In the genomic region with DNA sequence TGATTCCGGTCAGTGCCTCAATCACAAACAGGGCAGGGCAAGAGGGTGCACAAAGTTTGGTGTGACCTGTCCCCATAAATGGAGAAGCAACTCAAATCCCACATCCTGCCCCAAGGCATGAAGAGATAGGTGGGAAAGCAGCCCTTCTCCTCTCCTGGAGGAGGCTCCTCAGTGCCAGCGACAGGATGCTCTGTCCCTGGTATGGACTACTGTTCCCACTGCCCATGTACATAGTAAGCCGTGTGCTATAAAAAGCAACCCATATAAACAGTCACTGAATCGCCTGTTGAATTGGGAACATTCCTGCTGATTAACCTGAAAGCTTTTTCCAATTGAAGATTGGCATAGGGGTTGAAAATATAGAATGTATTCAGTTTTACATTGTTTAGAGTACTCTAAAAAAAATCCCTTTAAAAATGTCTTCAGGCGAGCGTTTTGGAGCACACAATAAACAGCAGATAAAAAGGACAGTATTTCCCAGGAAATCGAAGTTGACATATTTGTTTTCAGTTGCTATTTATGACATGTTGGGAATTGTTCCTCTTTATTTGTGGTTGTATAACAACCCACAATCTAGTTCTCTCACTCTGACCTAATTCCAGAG, we compare ENCODE assay signal across 20 cellular contexts.
"Had no signal": no experiment of that assay in that cellular context is flagged by ENCODE, and none has a peak within 500 bp of the region (broad histone marks: within the 10 kb centered on the region; RNA-seq: fewer than 3 reads in every experiment).

No MANE protein-coding gene starts in this region.

- H3K4me3 Mint-ChIP-seq: IgD-negative memory B cell had no signal

- ATAC-seq: K562, SK-N-SH treated with all-trans-retinoic acid at 6 μM for 48 hours had no signal

- H3K4me1 Mint-ChIP-seq: IgD-negative memory B cell had no signal

- H3K36me3 ChIP-seq: SJCRH30 had no signal

- H3K4me3 ChIP-seq: K562, SJCRH30 had no signal

- H3K27ac Mint-ChIP-seq: IgD-negative memory B cell had no signal

- H3K27me3 ChIP-seq: SJCRH30 had no signal

- DNase-seq: Kasumi-1, MM.1S, NCI-H1092 treated with DMSO at 0.1 percent for 48 hours, NCI-H1436, NCI-H187, NCI-H2029, NCI-H2081 treated with DMSO at 0.1 percent for 48 hours, NCI-H2171, NCI-H226, NCI-H510A, NCI-H524 treated with DMSO at 0.1 percent for 48 hours, NCI-H774, RPMI8226, SHP77 treated with DMSO at 0.1 percent for 48 hours, SJCRH30 had no signal

- H3K27ac ChIP-seq: HL-60, KMS-11, SJCRH30 had no signal
